16 cellular contexts compared by ENCODE assay signal in the genomic region with DNA sequence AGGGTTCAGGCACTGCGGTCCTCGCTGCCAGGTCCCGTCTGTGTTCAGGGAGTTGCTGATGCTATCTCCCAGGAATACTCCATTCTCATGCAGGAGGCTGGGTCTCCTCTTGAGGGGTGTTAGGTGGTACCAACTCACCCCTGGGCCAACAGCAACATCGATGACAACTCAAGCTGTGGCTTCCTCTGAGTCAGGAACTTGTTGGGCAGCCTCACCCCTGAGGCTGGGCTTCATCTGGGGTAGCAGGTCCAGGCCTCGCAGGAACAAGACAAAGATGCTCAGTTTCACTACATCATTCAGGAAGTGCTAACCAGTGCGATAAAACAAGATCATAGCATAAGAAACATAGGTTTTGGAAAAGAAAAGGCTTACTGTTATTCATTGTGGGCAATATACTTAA.
DNase-seq lines count a peak whose midpoint lies in the region; ATAC-seq and TF ChIP-seq lines count a peak whose summit lies in the region.
"Had no signal": no experiment of that assay in that cellular context is flagged by ENCODE, and none has a peak within 500 bp of the region (broad histone marks: within the 10 kb centered on the region; RNA-seq: fewer than 3 reads in every experiment).

No MANE protein-coding gene starts in this region.

- no peak overlapping the region for H2AFZ ChIP-seq in PC-3 (ENCODE audit: low read length)

- H3K4me3 ChIP-seq in PC-3 (ENCODE audit: low read length) (no peak overlapping the region), mucosa of descending colon (no peak overlapping the region)
- H3K4me3 ChIP-seq: A549 had no signal

- H3K9me3 ChIP-seq in PC-3 (ENCODE audit: low read length), result no peaks in the 10 kb centered on the region
- H3K9me3 ChIP-seq in mucosa of descending colon, result no peaks in the 10 kb centered on the region
- H3K9me3 ChIP-seq: A549, BE2C had no signal

- no peaks in the 10 kb centered on the region for H3F3A ChIP-seq in PC-3 (ENCODE audit: low read length, unreplicated experiment)

- POLR2A ChIA-PET in PC-3 (lab: Charles Lee; ENCODE audit: unreplicated experiment), result no interaction called here

- no peak overlapping the region for H3K9ac ChIP-seq in PC-3 (ENCODE audit: low read length)

- DNase-seq in HPDE6-E6E7 (ENCODE audit: extremely low spot score), result peak; percentile 43
- DNase-seq in PC-3, result peak; percentile 22
- DNase-seq in stimulated activated effector memory CD8-positive, alpha-beta T cell treated with anti-CD3 and anti-CD28 coated beads, Interleukin-12 subunit alpha, Interleukin-12 subunit beta, amount 100 ng/mL, for 72 hours (ENCODE audit: low spot score in 2 of 2), result no peak
- no peak for DNase-seq in mucosa of descending colon
- DNase-seq: BE2C; CD8-positive, alpha-beta T cell; COR-L47; DND-41; GOT3; H9 had no signal

- H3K9me2 ChIP-seq in PC-3 (replicated peaks; ENCODE audit: low read length), result no peaks in the 10 kb centered on the region

- no peak overlapping the region for H3K4me3 Mint-ChIP-seq in stimulated activated effector memory CD8-positive, alpha-beta T cell treated with anti-CD3 and anti-CD28 coated beads, Interleukin-12 subunit alpha, Interleukin-12 subunit beta, amount 100 ng/mL, for 72 hours
- H3K4me3 Mint-ChIP-seq: CD8-positive, alpha-beta T cell; H9 had no signal

- intact Hi-C loops in PC-3 (cut with micrococcal nuclease), result no loop called here
- intact Hi-C loops in mucosa of descending colon (cut with DNase I, micrococcal nuclease), result no loop called here

- no peak overlapping the region for H3K27ac Mint-ChIP-seq in stimulated activated effector memory CD8-positive, alpha-beta T cell treated with anti-CD3 and anti-CD28 coated beads, Interleukin-12 subunit alpha, Interleukin-12 subunit beta, amount 100 ng/mL, for 72 hours
- H3K27ac Mint-ChIP-seq: CD8-positive, alpha-beta T cell; H9 had no signal

- peaks cover 5% of the 10 kb centered on the region for H3K4me1 Mint-ChIP-seq in stimulated activated effector memory CD8-positive, alpha-beta T cell treated with anti-CD3 and anti-CD28 coated beads, Interleukin-12 subunit alpha, Interleukin-12 subunit beta, amount 100 ng/mL, for 72 hours

- H3K9me3 Mint-ChIP-seq in stimulated activated effector memory CD8-positive, alpha-beta T cell treated with anti-CD3 and anti-CD28 coated beads, Interleukin-12 subunit alpha, Interleukin-12 subunit beta, amount 100 ng/mL, for 72 hours, result no peaks in the 10 kb centered on the region
- H3K9me3 Mint-ChIP-seq: CD8-positive, alpha-beta T cell; H9 had no signal

- H3K4me1 ChIP-seq in PC-3 (ENCODE audit: insufficient read depth, low read length) (no peaks in the 10 kb centered on the region), mucosa of descending colon (ENCODE audit: low read depth) (no peaks in the 10 kb centered on the region)

- BruUV-seq in PC-3 (replicated peaks; lab: Mats Ljungman, UMichigan), result no TSS peak

- CTCF ChIA-PET in PC-3 (lab: Charles Lee), result no interaction called here

- H4K20me1 ChIP-seq in PC-3 (ENCODE audit: low read length), result no peaks in the 10 kb centered on the region

- no peaks in the 10 kb centered on the region for H3K27me3 ChIP-seq in PC-3 (ENCODE audit: low read length)
- H3K27me3 ChIP-seq: BE2C had no signal

- H3K36me3 ChIP-seq in PC-3 (ENCODE audit: low read depth, low read length) (no peaks in the 10 kb centered on the region), mucosa of descending colon (ENCODE audit: low read depth) (no peaks in the 10 kb centered on the region)
- H3K36me3 ChIP-seq: BE2C had no signal

- no peak for ATAC-seq in PC-3
- ATAC-seq in esophagus mucosa, result peak; percentile 47
- peak; percentile 83 for ATAC-seq in stimulated activated effector memory CD8-positive, alpha-beta T cell treated with anti-CD3 and anti-CD28 coated beads, Interleukin-12 subunit alpha, Interleukin-12 subunit beta, amount 100 ng/mL, for 72 hours
- no peak for ATAC-seq in GM18868 (IDR thresholded peaks at IDR 0.05; ENCODE audit: unreplicated experiment)
- ATAC-seq in GM21619 (IDR thresholded peaks at IDR 0.05; ENCODE audit: unreplicated experiment), result no peak
- ATAC-seq in mucosa of descending colon, result no peak
- ATAC-seq: A549; CD8-positive, alpha-beta T cell; HepG2 had no signal

- no peak overlapping the region for H3K4me2 ChIP-seq in PC-3 (ENCODE audit: low read length)
- H3K4me2 ChIP-seq: A549 had no signal

- TF ChIP-seq CTCF in PC-3 (conservative IDR thresholded peaks at IDR 0.05; ENCODE audit: low read depth, low read length) (no peak), mucosa of descending colon (IDR thresholded peaks at IDR 0.05) (no peak)

- H3K36me3 Mint-ChIP-seq in stimulated activated effector memory CD8-positive, alpha-beta T cell treated with anti-CD3 and anti-CD28 coated beads, Interleukin-12 subunit alpha, Interleukin-12 subunit beta, amount 100 ng/mL, for 72 hours, result no peaks in the 10 kb centered on the region
- H3K36me3 Mint-ChIP-seq: CD8-positive, alpha-beta T cell had no signal

- H3K79me2 ChIP-seq in PC-3 (ENCODE audit: low read length), result no peaks in the 10 kb centered on the region

- no peak overlapping the region for H3K27ac ChIP-seq in PC-3 (ENCODE audit: low read length)
- H3K27ac ChIP-seq: A549, C4-2B had no signal

Comparison
In these comparisons a context has a peak if more than half of its experiments do, and no peak if none do; other contexts are left out.
1. DNase-seq: peak in HPDE6-E6E7 (single experiment) and PC-3 (single experiment); none in stimulated activated effector memory CD8-positive, alpha-beta T cell treated with anti-CD3 and anti-CD28 coated beads, Interleukin-12 subunit alpha, Interleukin-12 subunit beta, amount 100 ng/mL, for 72 hours (0 of 2) and mucosa of descending colon (0 of 3).
2. ATAC-seq: peak in esophagus mucosa (single experiment) and stimulated activated effector memory CD8-positive, alpha-beta T cell treated with anti-CD3 and anti-CD28 coated beads, Interleukin-12 subunit alpha, Interleukin-12 subunit beta, amount 100 ng/mL, for 72 hours (single experiment); none in PC-3 (single experiment), GM18868 (single experiment), GM21619 (single experiment) and mucosa of descending colon (single experiment).